ENCODE assay signal across 9 cellular contexts in genomic region chr1:115771094-115771846, GRCh38. TPM values are rescaled to one million over a fixed set of nuclear protein-coding genes. Genes with fewer than 3 reads are reported as not detected.
A peak's percentile ranks its signal among the peaks of the same experiment; 100 is the strongest.
DNase-seq lines count a peak whose midpoint lies in the region; ATAC-seq, FAIRE-seq and TF ChIP-seq lines count a peak whose summit lies in the region.
"Had no signal": no experiment of that assay in that cellular context is flagged by ENCODE, and none has a peak within 500 bp of the region (broad histone marks: within the 10 kb centered on the region; RNA-seq: fewer than 3 reads in every experiment).

No MANE protein-coding gene starts in this region.

- H3K4me1 ChIP-seq in PC-9 (replicated peaks; ENCODE audit: insufficient read depth) (peaks cover 7% of the 10 kb centered on the region), tibial artery (peaks cover 0 to 28% (median 9%) of the 10 kb centered on the region in 4 donors)

- H3K27ac ChIP-seq in PC-9 (no peak overlapping the region), tibial artery (peak overlapping the region; percentile 83 to 88)

- no peak for FAIRE-seq in urothelium cell line (lab: Jason Lieb, UNC)

- DNase-seq in activated naive CD8-positive, alpha-beta T cell treated with anti-CD3 and anti-CD28 coated beads, Interleukin-2, amount 10 ng/mL, durations not matched to agents 7 days and 5 days: no peak
- DNase-seq in activated naive CD8-positive, alpha-beta T cell treated with anti-CD3 and anti-CD28 coated beads for 36 hours: no peak
- DNase-seq in PC-9: no peak
- DNase-seq in left ventricle myocardium superior: no peak
- no peak for DNase-seq in tibial artery
- DNase-seq in T1000 (lab: John Stamatoyannopoulos, UW): no peak
- DNase-seq in urothelium cell line (ENCODE audit: low spot score): no peak
- no peak for DNase-seq in activated CD8-positive, alpha-beta T cell treated with anti-CD3 and anti-CD28 coated beads, Interleukin-2, amount 10 ng/mL, durations not matched to agents 7 days and 5 days

- no peaks in the 10 kb centered on the region for H3K79me2 ChIP-seq in PC-9 (ENCODE audit: low read depth)

- H3K27ac Mint-ChIP-seq in activated naive CD8-positive, alpha-beta T cell treated with anti-CD3 and anti-CD28 coated beads, Interleukin-2, amount 10 ng/mL, durations not matched to agents 7 days and 5 days: no peak overlapping the region
- no peak overlapping the region for H3K27ac Mint-ChIP-seq in activated naive CD8-positive, alpha-beta T cell treated with anti-CD3 and anti-CD28 coated beads for 36 hours
- no peak overlapping the region for H3K27ac Mint-ChIP-seq in activated CD8-positive, alpha-beta T cell treated with anti-CD3 and anti-CD28 coated beads, Interleukin-2, amount 10 ng/mL, durations not matched to agents 7 days and 5 days
- H3K27ac Mint-ChIP-seq: B cell had no signal

- H3K4me3 ChIP-seq in PC-9 (peak overlapping the region; percentile 8; the same call in 1 of the 2 replicates), tibial artery (peak overlapping the region; percentile 37 to 44)

- CTCF ChIA-PET in PC-9 (lab: Charles Lee): interaction anchor here (0.5 to 1.4 kb wide), 5 partner anchors 11 to 175 kb away, joined by 3 to 7 read pairs (median 3); no protein-coding TSS in a partner anchor
- CTCF ChIA-PET in activated CD8-positive, alpha-beta T cell treated with anti-CD3 and anti-CD28 coated beads, Interleukin-2, amount 10 ng/mL, durations not matched to agents 7 days and 5 days (lab: Charles Lee): interaction anchor here (0.8 to 3.0 kb wide), 12 partner anchors 8 to 249 kb away, joined by 3 to 13 read pairs (median 5); no protein-coding TSS in a partner anchor

- intact Hi-C loops in PC-9 (cut with micrococcal nuclease; ENCODE audit: unreplicated experiment): loop anchor here (1.0 to 5.0 kb wide), 2 partner anchors 225 to 634 kb away; no protein-coding TSS in a partner anchor
- intact Hi-C loops in left ventricle myocardium superior (cut with micrococcal nuclease): loop anchor here (5.0 kb wide), 1 partner anchor 164 kb away; no protein-coding TSS in a partner anchor
- intact Hi-C loops in tibial artery (cut with DNase I; ENCODE audit: low total_unique reads): loop anchor here (5.0 to 10.0 kb wide), 2 partner anchors 126 to 164 kb away; partner anchors contain the start of gene VANGL1

- peak overlapping the region; percentile 46; the same call in 1 of the 2 replicates for H2AFZ ChIP-seq in PC-9

- H3K4me1 Mint-ChIP-seq in activated naive CD8-positive, alpha-beta T cell treated with anti-CD3 and anti-CD28 coated beads, Interleukin-2, amount 10 ng/mL, durations not matched to agents 7 days and 5 days: no peaks in the 10 kb centered on the region
- no peaks in the 10 kb centered on the region for H3K4me1 Mint-ChIP-seq in activated naive CD8-positive, alpha-beta T cell treated with anti-CD3 and anti-CD28 coated beads for 36 hours
- no peaks in the 10 kb centered on the region for H3K4me1 Mint-ChIP-seq in activated CD8-positive, alpha-beta T cell treated with anti-CD3 and anti-CD28 coated beads, Interleukin-2, amount 10 ng/mL, durations not matched to agents 7 days and 5 days (ENCODE audit: low read depth)
- H3K4me1 Mint-ChIP-seq: B cell had no signal

- no peaks in the 10 kb centered on the region for H3K36me3 Mint-ChIP-seq in activated naive CD8-positive, alpha-beta T cell treated with anti-CD3 and anti-CD28 coated beads, Interleukin-2, amount 10 ng/mL, durations not matched to agents 7 days and 5 days
- H3K36me3 Mint-ChIP-seq in activated naive CD8-positive, alpha-beta T cell treated with anti-CD3 and anti-CD28 coated beads for 36 hours: no peaks in the 10 kb centered on the region
- H3K36me3 Mint-ChIP-seq in activated CD8-positive, alpha-beta T cell treated with anti-CD3 and anti-CD28 coated beads, Interleukin-2, amount 10 ng/mL, durations not matched to agents 7 days and 5 days (ENCODE audit: low read depth): no peaks in the 10 kb centered on the region

- H3K9me3 ChIP-seq in PC-9 (ENCODE audit: insufficient read depth, low read depth) (no peaks in the 10 kb centered on the region), tibial artery (no peaks in the 10 kb centered on the region)

- H3K27me3 ChIP-seq in PC-9 (ENCODE audit: insufficient read depth, low read depth) (no peaks in the 10 kb centered on the region), tibial artery (no peaks in the 10 kb centered on the region)

- POLR2A ChIA-PET in activated naive CD8-positive, alpha-beta T cell treated with anti-CD3 and anti-CD28 coated beads, Interleukin-2, amount 10 ng/mL, durations not matched to agents 7 days and 5 days (lab: Charles Lee): no interaction called here
- POLR2A ChIA-PET in PC-9 (lab: Charles Lee; ENCODE audit: unreplicated experiment): interaction anchor here (0.5 to 0.8 kb wide), 4 partner anchors 58 to 457 kb away, joined by 3 to 10 read pairs (median 5); no protein-coding TSS in a partner anchor
- POLR2A ChIA-PET in activated CD8-positive, alpha-beta T cell treated with anti-CD3 and anti-CD28 coated beads, Interleukin-2, amount 10 ng/mL, durations not matched to agents 7 days and 5 days (lab: Charles Lee): no interaction called here

- H3K27me3 Mint-ChIP-seq in activated naive CD8-positive, alpha-beta T cell treated with anti-CD3 and anti-CD28 coated beads, Interleukin-2, amount 10 ng/mL, durations not matched to agents 7 days and 5 days: peaks cover 23% of the 10 kb centered on the region
- peaks cover 7% of the 10 kb centered on the region for H3K27me3 Mint-ChIP-seq in activated naive CD8-positive, alpha-beta T cell treated with anti-CD3 and anti-CD28 coated beads for 36 hours
- H3K27me3 Mint-ChIP-seq in activated CD8-positive, alpha-beta T cell treated with anti-CD3 and anti-CD28 coated beads, Interleukin-2, amount 10 ng/mL, durations not matched to agents 7 days and 5 days (ENCODE audit: low read depth): peaks cover 3% of the 10 kb centered on the region

- TF ChIP-seq CTCF in PC-9 (conservative IDR thresholded peaks at IDR 0.05) (no peak), tibial artery (IDR thresholded peaks at IDR 0.05) (no peak)

- no peaks in the 10 kb centered on the region for H3K9me3 Mint-ChIP-seq in activated naive CD8-positive, alpha-beta T cell treated with anti-CD3 and anti-CD28 coated beads, Interleukin-2, amount 10 ng/mL, durations not matched to agents 7 days and 5 days
- H3K9me3 Mint-ChIP-seq in activated naive CD8-positive, alpha-beta T cell treated with anti-CD3 and anti-CD28 coated beads for 36 hours: no peaks in the 10 kb centered on the region
- H3K9me3 Mint-ChIP-seq in activated CD8-positive, alpha-beta T cell treated with anti-CD3 and anti-CD28 coated beads, Interleukin-2, amount 10 ng/mL, durations not matched to agents 7 days and 5 days (ENCODE audit: insufficient read depth): no peaks in the 10 kb centered on the region

- H3K9me2 ChIP-seq in PC-9 (ENCODE audit: insufficient read depth): no peaks in the 10 kb centered on the region

- no TSS peak for BruUV-seq in PC-9 (replicated peaks; lab: Mats Ljungman, UMichigan)

- no peak overlapping the region for H3K4me3 Mint-ChIP-seq in activated naive CD8-positive, alpha-beta T cell treated with anti-CD3 and anti-CD28 coated beads, Interleukin-2, amount 10 ng/mL, durations not matched to agents 7 days and 5 days
- H3K4me3 Mint-ChIP-seq in activated naive CD8-positive, alpha-beta T cell treated with anti-CD3 and anti-CD28 coated beads for 36 hours: no peak overlapping the region
- no peak overlapping the region for H3K4me3 Mint-ChIP-seq in activated CD8-positive, alpha-beta T cell treated with anti-CD3 and anti-CD28 coated beads, Interleukin-2, amount 10 ng/mL, durations not matched to agents 7 days and 5 days
- H3K4me3 Mint-ChIP-seq: B cell had no signal

- ATAC-seq in activated naive CD8-positive, alpha-beta T cell treated with anti-CD3 and anti-CD28 coated beads, Interleukin-2, amount 10 ng/mL, durations not matched to agents 7 days and 5 days (ENCODE audit: low read depth): peak; percentile 14
- peak; percentile 17 for ATAC-seq in left ventricle myocardium superior
- no peak for ATAC-seq in activated CD8-positive, alpha-beta T cell treated with anti-CD3 and anti-CD28 coated beads, Interleukin-2, amount 10 ng/mL, durations not matched to agents 7 days and 5 days

- H3K4me2 ChIP-seq in PC-9: peak overlapping the region; percentile 52

- H4K20me1 ChIP-seq in PC-9 (ENCODE audit: insufficient read depth): no peaks in the 10 kb centered on the region

- H3F3A ChIP-seq in PC-9 (ENCODE audit: insufficient read depth, low read depth): no peaks in the 10 kb centered on the region

- no peaks in the 10 kb centered on the region for H3K36me3 ChIP-seq in PC-9 (ENCODE audit: low read depth)
- H3K36me3 ChIP-seq in tibial artery: no peaks in the 10 kb centered on the region

RNA-seq across cellular contexts. Expression of gene CASQ2, which starts 2.8 kb away (rescaled TPM):
- not detected for total RNA-seq in activated naive CD8-positive, alpha-beta T cell treated with anti-CD3 and anti-CD28 coated beads, Interleukin-2, amount 10 ng/mL, durations not matched to agents 7 days and 5 days
- total RNA-seq in activated naive CD8-positive, alpha-beta T cell treated with anti-CD3 and anti-CD28 coated beads for 36 hours: not detected
- total RNA-seq in PC-9 (2021) (not detected in 2 replicates), left ventricle myocardium superior (879 TPM)
- not detected for total RNA-seq in activated CD8-positive, alpha-beta T cell treated with anti-CD3 and anti-CD28 coated beads, Interleukin-2, amount 10 ng/mL, durations not matched to agents 7 days and 5 days
- total RNA-seq: B cell had no signal

Comparison
In these comparisons a context has a peak if more than half of its experiments do, and no peak if none do; other contexts are left out.
1. RNA of gene CASQ2, which starts 2.8 kb away (total RNA-seq): 879 TPM in left ventricle myocardium superior (single experiment); not detected in activated naive CD8-positive, alpha-beta T cell treated with anti-CD3 and anti-CD28 coated beads, Interleukin-2, amount 10 ng/mL, durations not matched to agents 7 days and 5 days, not detected in activated naive CD8-positive, alpha-beta T cell treated with anti-CD3 and anti-CD28 coated beads for 36 hours, not detected in PC-9 and not detected in activated CD8-positive, alpha-beta T cell treated with anti-CD3 and anti-CD28 coated beads, Interleukin-2, amount 10 ng/mL, durations not matched to agents 7 days and 5 days; every median in the first group is over 100 times any median in the second.